8 cellular contexts compared by ENCODE assay signal in the genomic region with DNA sequence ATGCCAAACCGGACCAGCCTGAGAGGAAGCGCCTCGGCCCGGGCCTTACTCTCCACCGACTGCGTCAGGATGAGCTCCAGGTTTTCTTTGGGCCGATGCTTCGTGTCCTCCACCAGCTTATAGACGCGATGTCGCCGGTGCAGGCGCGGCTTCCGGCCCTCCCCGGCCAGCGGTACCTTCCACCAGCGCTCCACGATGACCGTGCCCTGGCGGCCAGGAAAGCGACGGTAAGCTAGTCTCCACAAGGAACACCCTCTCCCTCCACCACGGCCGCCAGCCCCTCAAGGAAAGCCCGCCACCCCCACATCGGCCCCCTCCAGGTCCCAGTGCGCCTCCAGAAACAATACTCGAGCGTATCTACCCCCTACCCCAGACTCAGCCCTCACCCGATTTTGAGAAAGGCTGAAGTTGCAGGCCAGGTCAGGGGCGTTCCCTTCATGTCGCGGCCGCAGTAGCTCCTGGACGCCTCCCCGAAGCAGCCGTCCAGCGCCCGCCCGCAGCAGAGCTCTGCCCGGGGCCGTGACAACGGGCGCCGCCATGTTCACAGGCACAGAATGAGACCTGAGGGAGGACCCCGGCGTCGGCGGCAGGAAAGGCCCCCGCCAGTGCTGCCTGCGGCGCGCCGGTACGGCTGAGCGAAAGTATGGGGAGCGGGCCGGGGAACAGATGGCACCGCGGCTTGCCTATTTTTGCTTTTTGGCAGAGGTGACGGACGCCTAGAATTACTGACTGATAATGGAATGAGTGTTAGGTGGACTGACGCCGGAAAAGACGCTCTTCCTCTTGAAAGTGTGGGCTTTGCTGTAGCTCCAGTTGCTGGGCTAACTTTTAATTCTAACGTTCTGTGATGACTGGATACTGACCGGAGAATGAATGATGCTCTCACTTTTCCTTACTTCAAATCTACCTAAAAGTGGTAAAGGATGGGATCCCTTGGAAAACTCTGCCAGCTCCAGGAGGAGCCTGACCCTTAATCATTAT. TPM values are rescaled to one million over a fixed set of nuclear protein-coding genes. Genes with fewer than 3 reads are reported as not detected.
A peak's percentile ranks its signal among the peaks of the same experiment; 100 is the strongest.
DNase-seq lines count a peak whose midpoint lies in the region; ATAC-seq and TF ChIP-seq lines count a peak whose summit lies in the region.

A gene (minus strand): TSS at position 556 of the 981 bp plus-strand sequence. CDS start 17 bp downstream, at position 539.

- H3K4me3 ChIP-seq in WERI-Rb-1 (ENCODE audit: low read depth, low read length) (peak within 1 kb of the TSS; percentile 73), breast epithelium (peak within 1 kb of the TSS; percentile 68 to 88 (median 82)), iPS-20b (ENCODE audit: low read length) (peak within 1 kb of the TSS; percentile 94), skeletal muscle tissue (ENCODE audit: low read length in 3 of 3) (peak within 1 kb of the TSS; percentile 76 to 90 (median 85))

- intact Hi-C loops in breast epithelium (cut with DNase I; ENCODE audit: low total_unique reads), result no loop called here

- DNase-seq in NCI-H2196 treated with DMSO at 0.1 percent for 48 hours (lab: John Stamatoyannopoulos, UW; ENCODE audit: unreplicated experiment) (peak; percentile 65), WERI-Rb-1 (peak; percentile 98), breast epithelium (ENCODE audit: low spot score in 2 of 2) (peak; percentile 60 to 73)

- H3K27me3 ChIP-seq in WERI-Rb-1 (ENCODE audit: insufficient read depth, low read depth, severe bottlenecking) (no peaks in the 10 kb centered on the region), breast epithelium (no peaks in the 10 kb centered on the region), iPS-20b (ENCODE audit: insufficient read depth, low read length) (no peaks in the 10 kb centered on the region), skeletal muscle tissue (ENCODE audit: control insufficient read depth in 3 of 3, insufficient read depth in 3 of 3, low read length in 3 of 3) (no peaks in the 10 kb centered on the region)

- H3K9me3 ChIP-seq in WERI-Rb-1 (ENCODE audit: severe bottlenecking) (no peaks in the 10 kb centered on the region), breast epithelium (no peaks in the 10 kb centered on the region), iPS-20b (ENCODE audit: insufficient read depth, low read depth, low read length) (no peaks in the 10 kb centered on the region), skeletal muscle tissue (ENCODE audit: control insufficient read depth in 3 of 3, low read length in 3 of 3) (no peaks in the 10 kb centered on the region)

- TF ChIP-seq POLR2A in GM18526 (IDR thresholded peaks at IDR 0.05; ENCODE audit: extremely low read depth, insufficient read length), result peak; percentile 67
- no peak for TF ChIP-seq POLR2A in breast epithelium (IDR thresholded peaks at IDR 0.05)

- TF ChIP-seq CTCF in 22Rv1 (IDR thresholded peaks at IDR 0.05) (0 out of 2 replicates have a peak, but pooled peaks have one; percentile 7), WERI-Rb-1 (IDR thresholded peaks at IDR 0.05; ENCODE audit: low read depth, low read length) (no peak), breast epithelium (IDR thresholded peaks at IDR 0.05) (no peak)

- H3K9ac ChIP-seq in iPS-20b (ENCODE audit: low read depth, low read length) (peak within 1 kb of the TSS; percentile 92), skeletal muscle tissue (ENCODE audit: low read depth in 1 of 3, low read length in 3 of 3) (peak within 1 kb of the TSS; percentile 75 to 92 (median 75))

- peak within 1 kb of the TSS; percentile 85 for H3K27ac ChIP-seq in 22Rv1
- H3K27ac ChIP-seq in WERI-Rb-1, result peak within 1 kb of the TSS; percentile 78
- H3K27ac ChIP-seq in breast epithelium, result peak within 1 kb of the TSS; percentile 92 to 93
- H3K27ac ChIP-seq in iPS-20b (ENCODE audit: low read length), result peak within 1 kb of the TSS; percentile 67
- H3K27ac ChIP-seq in skeletal muscle tissue (ENCODE audit: low read depth, low read length), result peak within 1 kb of the TSS; percentile 86

- H3K36me3 ChIP-seq in WERI-Rb-1, result peaks cover 40% of the 10 kb centered on the region
- H3K36me3 ChIP-seq in breast epithelium, result no peaks in the 10 kb centered on the region
- H3K36me3 ChIP-seq in iPS-20b (ENCODE audit: insufficient read depth, low read depth, low read length), result peaks cover 40% of the 10 kb centered on the region
- peaks cover 18 to 31% (median 28%) of the 10 kb centered on the region in 3 donors for H3K36me3 ChIP-seq in skeletal muscle tissue (ENCODE audit: control insufficient read depth in 3 of 3, insufficient read depth in 3 of 3, low read length in 3 of 3)

- ATAC-seq in HG03103 (IDR thresholded peaks at IDR 0.05; ENCODE audit: low read depth, unreplicated experiment), result peak; percentile 85

- H3K4me1 ChIP-seq in breast epithelium, result no peaks in the 10 kb centered on the region
- H3K4me1 ChIP-seq in iPS-20b (ENCODE audit: insufficient read depth, low read length), result peaks cover 10% of the 10 kb centered on the region; the same call in 1 of the 2 replicates
- peaks cover 8 to 11% (median 11%) of the 10 kb centered on the region in 3 donors for H3K4me1 ChIP-seq in skeletal muscle tissue (ENCODE audit: control insufficient read depth in 3 of 3, insufficient read depth in 3 of 3, low read length in 3 of 3)

RNA-seq across cellular contexts. Expression of the gene that starts here (rescaled TPM):
- total RNA-seq in breast epithelium, result 10 to 100 TPM; 58.3 to 68.5 (median 66.9) TPM
- 90.3 TPM for total RNA-seq in skeletal muscle tissue

Comparison
In these comparisons a context has a peak if more than half of its experiments do, and no peak if none do; other contexts are left out.
1. Peak in every context shown above with its lines: DNase-seq, ATAC-seq, H3K4me3 ChIP-seq and H3K27ac ChIP-seq.